ENCODE assay signal across 12 cellular contexts in the genomic region with DNA sequence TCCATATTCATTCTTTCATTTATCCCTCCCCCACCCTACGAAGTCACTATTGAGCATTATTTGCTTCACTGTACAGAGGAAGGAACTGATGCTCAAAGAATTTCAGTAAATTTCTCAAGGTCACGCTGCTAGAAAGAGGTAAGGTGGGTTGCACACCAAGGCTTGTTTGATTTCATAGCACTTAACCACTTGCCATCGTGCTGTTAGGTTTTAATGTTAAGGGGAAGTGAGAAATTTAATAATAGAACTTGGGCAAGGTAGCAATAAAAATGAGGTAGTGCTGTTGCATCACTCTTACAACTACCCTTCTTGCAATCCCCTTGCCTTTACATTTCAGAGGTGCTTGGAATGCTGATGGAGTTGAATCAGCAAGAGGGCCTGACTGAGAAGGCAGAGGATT.
DNase-seq lines count a peak whose midpoint lies in the region; ATAC-seq and TF ChIP-seq lines count a peak whose summit lies in the region.
"Had no signal": no experiment of that assay in that cellular context is flagged by ENCODE, and none has a peak within 500 bp of the region (broad histone marks: within the 10 kb centered on the region; RNA-seq: fewer than 3 reads in every experiment).

No MANE protein-coding gene starts in this region.

- no peaks in the 10 kb centered on the region for H3K9me3 Mint-ChIP-seq in activated T-cell treated with anti-CD3 and anti-CD28 coated beads, Interleukin-2, amount 50 U/mL, for 4 hours
- H3K9me3 Mint-ChIP-seq: WTC11 had no signal

- H3K27me3 ChIP-seq in neutrophil: no peaks in the 10 kb centered on the region
- H3K27me3 ChIP-seq: Peyer's patch had no signal

- H3K27me3 Mint-ChIP-seq in activated T-cell treated with anti-CD3 and anti-CD28 coated beads, Interleukin-2, amount 50 U/mL, for 4 hours (ENCODE audit: low read depth): no peaks in the 10 kb centered on the region

- peak overlapping the region; percentile 24 to 44 for H3K4me3 ChIP-seq in neutrophil (ENCODE audit: low read depth in 1 of 2, low read length in 1 of 2)
- H3K4me3 ChIP-seq: lower lobe of right lung, Peyer's patch had no signal

- H3K4me1 ChIP-seq in neutrophil (ENCODE audit: control insufficient read depth in 1 of 2, insufficient read depth in 1 of 2, low read depth in 1 of 2, low read length in 1 of 2): peaks cover 47 to 53% of the 10 kb centered on the region in 2 experiments
- H3K4me1 ChIP-seq: lower lobe of right lung, Peyer's patch had no signal

- H3K4me1 Mint-ChIP-seq in activated T-cell treated with anti-CD3 and anti-CD28 coated beads, Interleukin-2, amount 50 U/mL, for 4 hours (ENCODE audit: low read depth): no peaks in the 10 kb centered on the region

- H3K9me3 ChIP-seq in neutrophil: no peaks in the 10 kb centered on the region
- H3K9me3 ChIP-seq: lower lobe of right lung, Peyer's patch had no signal

- no peak for TF ChIP-seq CTCF in neutrophil (IDR thresholded peaks at IDR 0.05)

- no peaks in the 10 kb centered on the region for H3K36me3 Mint-ChIP-seq in activated T-cell treated with anti-CD3 and anti-CD28 coated beads, Interleukin-2, amount 50 U/mL, for 4 hours (ENCODE audit: insufficient read depth)
- H3K36me3 Mint-ChIP-seq: WTC11 had no signal

- ATAC-seq in GM19324 (IDR thresholded peaks at IDR 0.05; ENCODE audit: low FRiP score, unreplicated experiment): peak; percentile 42
- ATAC-seq in HG02938 (IDR thresholded peaks at IDR 0.05; ENCODE audit: unreplicated experiment): peak; percentile 79
- no peak for ATAC-seq in activated T-cell treated with anti-CD3 and anti-CD28 coated beads, Interleukin-2, amount 50 U/mL, for 4 hours
- ATAC-seq: WTC11 had no signal

- H3K27ac ChIP-seq in neutrophil: peak overlapping the region; percentile 97
- H3K27ac ChIP-seq: lower lobe of right lung had no signal

- H3K4me3 Mint-ChIP-seq in activated T-cell treated with anti-CD3 and anti-CD28 coated beads, Interleukin-2, amount 50 U/mL, for 4 hours: no peak overlapping the region
- H3K4me3 Mint-ChIP-seq: WTC11 had no signal

- DNase-seq in MV-4-11 (lab: John Stamatoyannopoulos, UW) (peak; percentile 70), NCI-H2029 (lab: John Stamatoyannopoulos, UW) (no peak), COLO829 (ENCODE audit: low spot score) (no peak), NCI-H146 treated with DMSO at 0.1 percent for 48 hours (lab: John Stamatoyannopoulos, UW; ENCODE audit: unreplicated experiment) (no peak)
- DNase-seq in activated T-cell treated with anti-CD3 and anti-CD28 coated beads, Interleukin-2, amount 50 U/mL, for 4 hours: no peak
- DNase-seq: NCI-H187 treated with DMSO at 0.1 percent for 48 hours had no signal

- no peaks in the 10 kb centered on the region for H3K36me3 ChIP-seq in neutrophil
- H3K36me3 ChIP-seq: lower lobe of right lung, Peyer's patch had no signal

Comparison
In these comparisons a context has a peak if more than half of its experiments do, and no peak if none do; other contexts are left out.
1. ATAC-seq: peak in GM19324 (single experiment) and HG02938 (single experiment); none in activated T-cell treated with anti-CD3 and anti-CD28 coated beads, Interleukin-2, amount 50 U/mL, for 4 hours (0 of 2).